ENCODE assay signal across 8 cellular contexts in the genomic region with DNA sequence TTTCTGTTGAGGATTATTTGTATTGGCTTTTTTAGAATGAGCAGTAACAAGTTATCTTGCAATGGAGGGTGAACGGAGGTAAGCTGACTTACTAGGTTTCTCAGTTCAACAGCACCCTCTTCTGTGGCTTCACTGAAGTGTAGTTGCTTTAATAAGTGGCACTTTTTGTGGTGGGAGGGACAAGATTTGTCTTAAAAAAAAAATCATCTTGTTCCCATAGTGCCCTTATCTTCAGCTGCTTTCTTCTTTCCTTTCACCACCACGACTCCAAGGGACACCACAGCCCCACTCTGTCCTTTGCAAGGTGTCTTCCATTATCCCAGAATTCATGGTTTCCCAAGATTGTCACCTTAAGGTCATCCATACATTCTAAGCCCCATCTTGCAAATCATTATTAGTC.
A peak's percentile ranks its signal among the peaks of the same experiment; 100 is the strongest.
DNase-seq lines count a peak whose midpoint lies in the region; ATAC-seq and TF ChIP-seq lines count a peak whose summit lies in the region.

No MANE protein-coding gene starts in this region.

- TF ChIP-seq CTCF in epithelial cell of esophagus (IDR thresholded peaks at IDR 0.05; ENCODE audit: insufficient read depth, low read depth, low read length, missing control alignments) (peak; percentile 77), nephron progenitor cell (IDR thresholded peaks at IDR 0.05) (peak; percentile 64)

- no peaks in the 10 kb centered on the region for H3K27me3 Mint-ChIP-seq in activated naive CD4-positive, alpha-beta T cell treated with anti-CD3 and anti-CD28 coated beads for 36 hours (ENCODE audit: low read depth)
- H3K27me3 Mint-ChIP-seq in nephron progenitor cell (ENCODE audit: low read depth, poor library complexity) = no peaks in the 10 kb centered on the region

- no peak overlapping the region for H3K27ac Mint-ChIP-seq in activated naive CD4-positive, alpha-beta T cell treated with anti-CD3 and anti-CD28 coated beads for 36 hours
- H3K27ac Mint-ChIP-seq in nephron progenitor cell = no peak overlapping the region

- no peaks in the 10 kb centered on the region for H3K9me3 ChIP-seq in MG63

- H3K4me3 ChIP-seq in MG63 (no peak overlapping the region), epithelial cell of esophagus (ENCODE audit: low read length) (no peak overlapping the region)

- CTCF ChIA-PET in activated naive CD4-positive, alpha-beta T cell treated with anti-CD3 and anti-CD28 coated beads for 36 hours (lab: Charles Lee) = interaction anchor here (0.6 to 1.0 kb wide), 2 partner anchors 132 to 972 kb away, joined by 3 read pairs; no protein-coding TSS in a partner anchor

- peak; percentile 36 for DNase-seq in activated naive CD4-positive, alpha-beta T cell treated with anti-CD3 and anti-CD28 coated beads for 36 hours
- no peak for DNase-seq in activated naive CD4-positive, alpha-beta T cell treated with anti-CD3 and anti-CD28 coated beads, Interleukin-2, amount 50 U/mL, for 16 hours
- DNase-seq in MG63 (peak; percentile 1), RKO (ENCODE audit: low spot score) (peak; percentile 69), epithelial cell of esophagus (ENCODE audit: low read depth) (peak; percentile 78), nephron progenitor cell (peak; percentile 14)

- H3K36me3 ChIP-seq in MG63 = no peaks in the 10 kb centered on the region

- no peaks in the 10 kb centered on the region for H3K4me1 Mint-ChIP-seq in activated naive CD4-positive, alpha-beta T cell treated with anti-CD3 and anti-CD28 coated beads for 36 hours (ENCODE audit: low read depth)
- no peaks in the 10 kb centered on the region for H3K4me1 Mint-ChIP-seq in nephron progenitor cell

- H3K36me3 Mint-ChIP-seq in activated naive CD4-positive, alpha-beta T cell treated with anti-CD3 and anti-CD28 coated beads for 36 hours (ENCODE audit: low read depth) = peaks cover 4% of the 10 kb centered on the region
- no peaks in the 10 kb centered on the region for H3K36me3 Mint-ChIP-seq in nephron progenitor cell (ENCODE audit: low read depth)

- no peaks in the 10 kb centered on the region for H3K9me3 Mint-ChIP-seq in activated naive CD4-positive, alpha-beta T cell treated with anti-CD3 and anti-CD28 coated beads for 36 hours
- H3K9me3 Mint-ChIP-seq in nephron progenitor cell = no peaks in the 10 kb centered on the region

- intact Hi-C loops in activated naive CD4-positive, alpha-beta T cell treated with anti-CD3 and anti-CD28 coated beads for 36 hours (cut with micrococcal nuclease) = loop anchor here (1.0 to 5.0 kb wide), 4 partner anchors 224 to 1134 kb away; no protein-coding TSS in a partner anchor

- ATAC-seq in GM21786 (IDR thresholded peaks at IDR 0.05; ENCODE audit: unreplicated experiment) (peak; percentile 90), GM19452 (IDR thresholded peaks at IDR 0.05; ENCODE audit: unreplicated experiment) (no peak)

- H3K4me3 Mint-ChIP-seq in activated naive CD4-positive, alpha-beta T cell treated with anti-CD3 and anti-CD28 coated beads for 36 hours = no peak overlapping the region
- H3K4me3 Mint-ChIP-seq in nephron progenitor cell = no peak overlapping the region

- no peaks in the 10 kb centered on the region for H3K27me3 ChIP-seq in MG63
